ENCODE assay signal across 1 cellular context in the genomic region with DNA sequence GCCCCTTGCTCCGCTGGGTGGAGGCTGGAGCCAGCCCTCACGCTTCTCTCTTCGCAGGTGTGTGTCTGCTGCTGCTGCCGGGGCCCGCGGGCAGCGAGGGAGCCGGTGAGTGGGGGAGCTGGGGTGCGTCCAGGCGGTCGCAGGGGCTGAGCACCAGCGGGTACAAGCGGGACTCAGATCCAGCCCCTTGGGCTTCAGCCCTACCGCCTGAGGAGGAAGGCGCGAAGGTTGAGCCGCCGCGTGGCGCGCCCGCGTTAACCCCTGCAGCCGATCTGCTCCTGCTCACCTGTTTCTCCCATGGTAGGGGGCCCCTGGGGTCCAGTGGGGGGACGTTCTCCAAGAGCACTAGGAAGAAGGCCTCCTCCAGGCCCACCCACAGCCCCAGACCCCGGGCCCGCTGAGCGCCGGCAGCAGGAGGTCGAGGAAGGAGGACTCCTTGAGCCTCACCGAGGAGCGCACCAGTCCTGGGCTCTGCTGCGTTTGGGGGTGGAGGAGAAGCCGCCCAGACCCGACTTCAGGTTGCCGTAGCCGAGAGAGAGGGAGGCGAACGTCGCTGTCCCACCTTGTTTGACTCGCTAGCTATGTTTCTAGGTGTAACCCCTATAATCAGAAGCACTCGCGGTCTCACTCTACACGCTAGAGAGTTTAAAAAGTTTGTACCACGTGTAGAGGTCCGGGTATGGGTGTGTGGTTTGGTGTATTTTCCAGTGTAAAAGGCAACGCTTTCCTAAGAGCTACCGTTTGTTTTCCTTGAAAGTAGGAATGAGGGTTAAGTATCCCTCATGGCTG.
TF ChIP-seq lines count a peak whose summit lies in the region.

No MANE protein-coding gene starts in this region.

TF ChIP-seq in WTC11, 78 proteins besides CTCF, POLR2A, EP300 and RAD21 (continued from another document):
- TF ChIP-seq, protein P1, sequence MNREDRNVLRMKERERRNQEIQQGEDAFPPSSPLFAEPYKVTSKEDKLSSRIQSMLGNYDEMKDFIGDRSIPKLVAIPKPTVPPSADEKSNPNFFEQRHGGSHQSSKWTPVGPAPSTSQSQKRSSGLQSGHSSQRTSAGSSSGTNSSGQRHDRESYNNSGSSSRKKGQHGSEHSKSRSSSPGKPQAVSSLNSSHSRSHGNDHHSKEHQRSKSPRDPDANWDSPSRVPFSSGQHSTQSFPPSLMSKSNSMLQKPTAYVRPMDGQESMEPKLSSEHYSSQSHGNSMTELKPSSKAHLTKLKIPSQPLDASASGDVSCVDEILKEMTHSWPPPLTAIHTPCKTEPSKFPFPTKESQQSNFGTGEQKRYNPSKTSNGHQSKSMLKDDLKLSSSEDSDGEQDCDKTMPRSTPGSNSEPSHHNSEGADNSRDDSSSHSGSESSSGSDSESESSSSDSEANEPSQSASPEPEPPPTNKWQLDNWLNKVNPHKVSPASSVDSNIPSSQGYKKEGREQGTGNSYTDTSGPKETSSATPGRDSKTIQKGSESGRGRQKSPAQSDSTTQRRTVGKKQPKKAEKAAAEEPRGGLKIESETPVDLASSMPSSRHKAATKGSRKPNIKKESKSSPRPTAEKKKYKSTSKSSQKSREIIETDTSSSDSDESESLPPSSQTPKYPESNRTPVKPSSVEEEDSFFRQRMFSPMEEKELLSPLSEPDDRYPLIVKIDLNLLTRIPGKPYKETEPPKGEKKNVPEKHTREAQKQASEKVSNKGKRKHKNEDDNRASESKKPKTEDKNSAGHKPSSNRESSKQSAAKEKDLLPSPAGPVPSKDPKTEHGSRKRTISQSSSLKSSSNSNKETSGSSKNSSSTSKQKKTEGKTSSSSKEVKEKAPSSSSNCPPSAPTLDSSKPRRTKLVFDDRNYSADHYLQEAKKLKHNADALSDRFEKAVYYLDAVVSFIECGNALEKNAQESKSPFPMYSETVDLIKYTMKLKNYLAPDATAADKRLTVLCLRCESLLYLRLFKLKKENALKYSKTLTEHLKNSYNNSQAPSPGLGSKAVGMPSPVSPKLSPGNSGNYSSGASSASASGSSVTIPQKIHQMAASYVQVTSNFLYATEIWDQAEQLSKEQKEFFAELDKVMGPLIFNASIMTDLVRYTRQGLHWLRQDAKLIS (CRISPR knock-in tag; IDR thresholded peaks at IDR 0.05; ENCODE audit: borderline replicate concordance) = peak; percentile 41; the same call in 1 of the 2 replicates
- TF ChIP-seq HMGA2 (CRISPR knock-in tag; IDR thresholded peaks at IDR 0.05) (no peak), KAT7 (CRISPR knock-in tag; IDR thresholded peaks at IDR 0.05; ENCODE audit: borderline replicate concordance) (no peak), ZNF317 (CRISPR knock-in tag; IDR thresholded peaks at IDR 0.05; ENCODE audit: borderline replicate concordance, low read depth) (no peak), ZNF512 (CRISPR knock-in tag; IDR thresholded peaks at IDR 0.05; ENCODE audit: borderline replicate concordance) (no peak), CREB1 (CRISPR knock-in tag; IDR thresholded peaks at IDR 0.05) (peak; percentile 84), GTF2I (CRISPR knock-in tag; conservative IDR thresholded peaks at IDR 0.05) (no peak)
- TF ChIP-seq, protein P2, sequence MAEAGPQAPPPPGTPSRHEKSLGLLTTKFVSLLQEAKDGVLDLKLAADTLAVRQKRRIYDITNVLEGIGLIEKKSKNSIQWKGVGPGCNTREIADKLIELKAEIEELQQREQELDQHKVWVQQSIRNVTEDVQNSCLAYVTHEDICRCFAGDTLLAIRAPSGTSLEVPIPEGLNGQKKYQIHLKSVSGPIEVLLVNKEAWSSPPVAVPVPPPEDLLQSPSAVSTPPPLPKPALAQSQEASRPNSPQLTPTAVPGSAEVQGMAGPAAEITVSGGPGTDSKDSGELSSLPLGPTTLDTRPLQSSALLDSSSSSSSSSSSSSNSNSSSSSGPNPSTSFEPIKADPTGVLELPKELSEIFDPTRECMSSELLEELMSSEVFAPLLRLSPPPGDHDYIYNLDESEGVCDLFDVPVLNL (CRISPR knock-in tag; IDR thresholded peaks at IDR 0.05; ENCODE audit: borderline replicate concordance, low read depth) = no peak
- TF ChIP-seq, protein P3, sequence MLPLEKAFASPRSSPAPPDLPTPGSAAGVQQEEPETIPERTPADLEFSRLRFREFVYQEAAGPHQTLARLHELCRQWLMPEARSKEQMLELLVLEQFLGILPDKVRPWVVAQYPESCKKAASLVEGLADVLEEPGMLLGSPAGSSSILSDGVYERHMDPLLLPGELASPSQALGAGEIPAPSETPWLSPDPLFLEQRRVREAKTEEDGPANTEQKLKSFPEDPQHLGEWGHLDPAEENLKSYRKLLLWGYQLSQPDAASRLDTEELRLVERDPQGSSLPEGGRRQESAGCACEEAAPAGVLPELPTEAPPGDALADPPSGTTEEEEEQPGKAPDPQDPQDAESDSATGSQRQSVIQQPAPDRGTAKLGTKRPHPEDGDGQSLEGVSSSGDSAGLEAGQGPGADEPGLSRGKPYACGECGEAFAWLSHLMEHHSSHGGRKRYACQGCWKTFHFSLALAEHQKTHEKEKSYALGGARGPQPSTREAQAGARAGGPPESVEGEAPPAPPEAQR (CRISPR knock-in tag; IDR thresholded peaks at IDR 0.05) = no peak
TF ChIP-seq in WTC11: peak in this region for 19.
